Comparison of ENCODE assay signal across 8 cellular contexts in genomic region chr11:106076421-106076922, GRCh38. TPM values are rescaled to one million over a fixed set of nuclear protein-coding genes. Genes with fewer than 3 reads are reported as not detected.
A peak's percentile ranks its signal among the peaks of the same experiment; 100 is the strongest.
DNase-seq lines count a peak whose midpoint lies in the region; ATAC-seq and TF ChIP-seq lines count a peak whose summit lies in the region.

No MANE protein-coding gene starts in this region.

- TF ChIP-seq CTCF in cardiac muscle cell (IDR thresholded peaks at IDR 0.05; ENCODE audit: low read depth, low read length) (no peak), endothelial cell (IDR thresholded peaks at IDR 0.05; ENCODE audit: unreplicated experiment) (no peak), neural cell (IDR thresholded peaks at IDR 0.05; ENCODE audit: poor library complexity, severe bottlenecking) (no peak)

- no peaks in the 10 kb centered on the region for H3K9me3 Mint-ChIP-seq in endothelial cell (ENCODE audit: unreplicated experiment)

- DNase-seq in cardiac muscle cell (ENCODE audit: low read depth in 1 of 2, low spot score in 1 of 2) (peak in 1 of 2 donors; percentile 34), cardiac septum (ENCODE audit: low spot score) (no peak), SK-N-MC (ENCODE audit: low read depth, low spot score) (no peak), endothelial cell (ENCODE audit: low spot score) (no peak), dermis blood vessel endothelial cell (no peak), T1000 (lab: John Stamatoyannopoulos, UW) (no peak)

- H3K4me3 ChIP-seq in cardiac muscle cell (peak overlapping the region; percentile 53), SK-N-MC (peak overlapping the region; percentile 96), neural cell (ENCODE audit: low read length) (peak overlapping the region; percentile 81)

- intact Hi-C loops in cardiac septum (cut with DNase I), result loop anchor here (2.0 kb wide), 1 partner anchor 54 kb away; the partner anchor contains the start of gene MSANTD4

- H3K27ac ChIP-seq in cardiac muscle cell (peak overlapping the region; percentile 71), SK-N-MC (no peak overlapping the region), neural cell (ENCODE audit: low read length) (peak overlapping the region; percentile 97)

- no peak for ATAC-seq in HG03039 (IDR thresholded peaks at IDR 0.05; ENCODE audit: unreplicated experiment)

- H3F3A ChIP-seq in neural cell (ENCODE audit: insufficient read depth, low read length, poor library complexity, severe bottlenecking), result peaks cover 3% of the 10 kb centered on the region

- H3K4me3 Mint-ChIP-seq in endothelial cell (ENCODE audit: unreplicated experiment), result peak overlapping the region; percentile 97

- peaks cover 8% of the 10 kb centered on the region for H3K36me3 Mint-ChIP-seq in endothelial cell (ENCODE audit: low read depth, unreplicated experiment)

- H3K9ac ChIP-seq in SK-N-MC (ENCODE audit: insufficient read length), result peak overlapping the region; percentile 77
- peak overlapping the region; percentile 98 for H3K9ac ChIP-seq in neural cell (ENCODE audit: low read length)

- no peak for TF ChIP-seq EP300 in neural cell (conservative IDR thresholded peaks at IDR 0.05; ENCODE audit: poor library complexity, severe bottlenecking)

- no peaks in the 10 kb centered on the region for H3K9me2 ChIP-seq in neural cell (ENCODE audit: insufficient read depth, low read length)

- peak overlapping the region; percentile 72 for H3K27ac Mint-ChIP-seq in endothelial cell (ENCODE audit: unreplicated experiment)

- no peak for TF ChIP-seq RAD21 in neural cell (conservative IDR thresholded peaks at IDR 0.05)

- peak overlapping the region; percentile 83 for H2AFZ ChIP-seq in neural cell (ENCODE audit: low read depth, low read length)

- peaks cover 3% of the 10 kb centered on the region for H3K27me3 Mint-ChIP-seq in endothelial cell (ENCODE audit: unreplicated experiment)

- H3K27me3 ChIP-seq in cardiac muscle cell (no peaks in the 10 kb centered on the region), neural cell (ENCODE audit: insufficient read depth, low read depth, low read length) (no peaks in the 10 kb centered on the region)

- peaks cover 38% of the 10 kb centered on the region for H3K79me2 ChIP-seq in neural cell (replicated peaks; ENCODE audit: insufficient read depth, low read length)

- peaks cover 11% of the 10 kb centered on the region for H3K4me1 ChIP-seq in cardiac muscle cell (ENCODE audit: low read depth)

- peak overlapping the region; percentile 74 for H3K4me2 ChIP-seq in neural cell (ENCODE audit: low read length)

- H4K20me1 ChIP-seq in neural cell (ENCODE audit: insufficient read depth), result no peaks in the 10 kb centered on the region

- H3K4me1 Mint-ChIP-seq in endothelial cell (ENCODE audit: unreplicated experiment), result peaks cover 11% of the 10 kb centered on the region

- H3K36me3 ChIP-seq in cardiac muscle cell (peaks cover 9% of the 10 kb centered on the region), SK-N-MC (ENCODE audit: insufficient read depth, low read length) (peaks cover 28% of the 10 kb centered on the region), neural cell (ENCODE audit: insufficient read depth, low read length) (peaks cover 3% of the 10 kb centered on the region)

- H3K9me3 ChIP-seq in cardiac muscle cell (ENCODE audit: low read depth), result no peaks in the 10 kb centered on the region
- no peaks in the 10 kb centered on the region for H3K9me3 ChIP-seq in SK-N-MC (ENCODE audit: low read depth, low read length)
- H3K9me3 ChIP-seq in neural cell (ENCODE audit: low read length), result no peaks in the 10 kb centered on the region

TF ChIP-seq in neural cell, 6 proteins besides CTCF, POLR2A, EP300 and RAD21:
- TF ChIP-seq POLR2AphosphoS5 (IDR thresholded peaks at IDR 0.05), result no peak
- no peak for TF ChIP-seq TAF1 (IDR thresholded peaks at IDR 0.05; ENCODE audit: low read depth)
- no peak for TF ChIP-seq EZH2 (IDR thresholded peaks at IDR 0.05; ENCODE audit: borderline replicate concordance, insufficient read depth, low read length, poor library complexity, severe bottlenecking)
- TF ChIP-seq SMC3 (conservative IDR thresholded peaks at IDR 0.05; ENCODE audit: poor library complexity), result no peak
- TF ChIP-seq MXI1 (conservative IDR thresholded peaks at IDR 0.05; ENCODE audit: poor library complexity, severe bottlenecking), result no peak
- no peak for TF ChIP-seq REST (IDR thresholded peaks at IDR 0.05; ENCODE audit: borderline replicate concordance)

RNA-seq across cellular contexts. Expression of gene KBTBD3, which starts 0.7 kb away (rescaled TPM):
- total RNA-seq in cardiac muscle cell, result 4.9 and 7.1 TPM in 2 replicates
- 16.8 and 21.8 TPM in 2 replicates for polyA plus RNA-seq in cardiac muscle cell
- total RNA-seq in cardiac septum, result 7.2 TPM
- total RNA-seq in endothelial cell (ENCODE audit: unreplicated experiment), result 3.1 TPM
- polyA plus RNA-seq in neural cell, result 3.1 and 7.3 TPM in 2 replicates
- polyA minus RNA-seq in neural cell, result 18.3 and 21.6 TPM in 2 replicates
- 3.4 and 3.9 TPM in 2 replicates for total RNA-seq in dermis blood vessel endothelial cell

RNA-seq across cellular contexts. Expression of gene AASDHPPT, which starts 1.0 kb away (rescaled TPM):
- 81.0 and 106 TPM in 2 replicates for total RNA-seq in cardiac muscle cell
- polyA plus RNA-seq in cardiac muscle cell, result 93.4 and 109 TPM in 2 replicates
- 31.8 TPM for total RNA-seq in cardiac septum
- total RNA-seq in endothelial cell (ENCODE audit: unreplicated experiment), result 26.7 TPM
- polyA plus RNA-seq in neural cell, result 275 and 322 TPM in 2 replicates
- 281 TPM in 2 replicates for polyA minus RNA-seq in neural cell
- 41.5 and 56.0 TPM in 2 replicates for total RNA-seq in dermis blood vessel endothelial cell

RNA-seq across cellular contexts. Expression of gene MSANTD4, which starts 54.4 kb away (rescaled TPM):
- total RNA-seq in cardiac muscle cell (25.8 and 27.5 TPM in 2 replicates), cardiac septum (22.8 TPM), endothelial cell (ENCODE audit: unreplicated experiment) (14.5 TPM), dermis blood vessel endothelial cell (27.8 and 34.4 TPM in 2 replicates)
- polyA plus RNA-seq in cardiac muscle cell (15.5 and 16.0 TPM in 2 replicates), neural cell (45.0 and 48.4 TPM in 2 replicates)
- polyA minus RNA-seq in neural cell, result 118 and 124 TPM in 2 replicates
